In genomic region chr5:12522116-12522515, GRCh38 we compare ENCODE assay signal across 19 cellular contexts.
"Had no signal": no experiment of that assay in that cellular context is flagged by ENCODE, and none has a peak within 500 bp of the region (broad histone marks: within the 10 kb centered on the region; RNA-seq: fewer than 3 reads in every experiment).

No MANE protein-coding gene starts in this region.

- H3K36me3 ChIP-seq: left lung, tibial nerve, vagina had no signal

- H3K4me3 ChIP-seq: dorsolateral prefrontal cortex, left lung, mucosa of descending colon, skin epidermis, tibial nerve, vagina had no signal

- H3K27me3 Mint-ChIP-seq: activated naive CD8-positive, alpha-beta T cell treated with anti-CD3 and anti-CD28 coated beads, Interleukin-2, amount 50 U/mL, for 24 hours had no signal

- H3K4me1 ChIP-seq: left lung, tibial nerve, vagina had no signal

- H3K27ac Mint-ChIP-seq: activated naive CD8-positive, alpha-beta T cell treated with anti-CD3 and anti-CD28 coated beads, Interleukin-2, amount 50 U/mL, for 24 hours; endodermal cell; natural killer cell had no signal

- H3K27me3 ChIP-seq: left lung, tibial nerve, vagina had no signal

- ATAC-seq: activated CD4-positive, CD25-positive, alpha-beta regulatory T cell treated with anti-CD3 and anti-CD28 coated beads, Interleukin-2, amount 50 U/mL, for 24 hours; activated naive CD8-positive, alpha-beta T cell treated with anti-CD3 and anti-CD28 coated beads, Interleukin-2, amount 50 U/mL, for 24 hours; left lung; mucosa of descending colon; natural killer cell; right cardiac atrium had no signal

- DNase-seq: activated CD4-positive, alpha-beta T cell treated with anti-CD3 and anti-CD28 coated beads, Interleukin-2, amount 50 U/mL, for 1 hour; activated naive CD4-positive, alpha-beta T cell; activated naive CD8-positive, alpha-beta T cell treated with anti-CD3 and anti-CD28 coated beads, Interleukin-2, amount 50 U/mL, for 24 hours; aorta; dorsolateral prefrontal cortex; endodermal cell; erythroblast; left lung; mucosa of descending colon; natural killer cell; right cardiac atrium; stimulated activated CD4-positive, alpha-beta T cell treated with anti-CD3 and anti-CD28 coated beads, Interleukin-4, amount 100 ng/mL, for 4 hours; stimulated activated CD8-positive, alpha-beta memory T cell treated with anti-CD3 and anti-CD28 coated beads, Interleukin-4, amount 100 ng/mL, for 48 hours; stimulated activated naive CD4-positive, alpha-beta T cell treated with Interleukin-2 at 50 U/mL for 16 hours; substantia nigra had no signal

- H3K9me3 ChIP-seq: tibial nerve, vagina had no signal

- H3K4me3 Mint-ChIP-seq: activated naive CD8-positive, alpha-beta T cell treated with anti-CD3 and anti-CD28 coated beads, Interleukin-2, amount 50 U/mL, for 24 hours; endodermal cell; natural killer cell had no signal

- H3K36me3 Mint-ChIP-seq: natural killer cell had no signal

- H3K4me1 Mint-ChIP-seq: activated naive CD8-positive, alpha-beta T cell treated with anti-CD3 and anti-CD28 coated beads, Interleukin-2, amount 50 U/mL, for 24 hours; endodermal cell; natural killer cell had no signal

- H3K27ac ChIP-seq: dorsolateral prefrontal cortex, left lung, skin epidermis, tibial nerve, vagina had no signal
